8 cellular contexts compared by ENCODE assay signal in genomic region chr1:149163063-149163444, GRCh38. TPM values are rescaled to one million over a fixed set of nuclear protein-coding genes. Genes with fewer than 3 reads are reported as not detected.
DNase-seq lines count a peak whose midpoint lies in the region; ATAC-seq and TF ChIP-seq lines count a peak whose summit lies in the region.
"Not testable (repeated sequence)": the region's sequence is repeated elsewhere in the genome, so short reads cannot be mapped to it uniquely, and the experiment has no call there.

No MANE protein-coding gene starts in this region.

- H3K9ac ChIP-seq in GM23248 = peak overlapping the region; percentile 53; the same call in 1 of the 2 replicates

- DNase-seq in GM23248; Panc1 (ENCODE audit: low read depth, low spot score); astrocyte of the spinal cord (ENCODE audit: low read depth, low spot score); heart left ventricle; natural killer cell; type B pancreatic cell (ENCODE audit: extremely low spot score, unreplicated experiment): not testable (repeated sequence)

- H3K36me3 ChIP-seq in GM23248 (ENCODE audit: low read depth); Panc1 (ENCODE audit: control insufficient read depth, insufficient read depth, low read length); heart left ventricle: not testable (repeated sequence)

- intact Hi-C loops in Panc1 (cut with micrococcal nuclease; ENCODE audit: unreplicated experiment); heart left ventricle (cut with DNase I); natural killer cell (cut with micrococcal nuclease): not testable (repeated sequence)

- H3K4me3 ChIP-seq in GM23248 (peak overlapping the region; percentile 62), Panc1 (ENCODE audit: low read depth in 2 of 2, low read length in 2 of 2) (peak overlapping the region; percentile 8 to 20; a peak in 1 of 4 replicates), astrocyte of the spinal cord (ENCODE audit: low read depth, low read length) (peak overlapping the region; percentile 13)
- not testable (repeated sequence) for H3K4me3 ChIP-seq in heart left ventricle

- not testable (repeated sequence) for H3F3A ChIP-seq in GM23248 (ENCODE audit: insufficient read depth)

- peak overlapping the region; percentile 76 for H3K4me2 ChIP-seq in GM23248 (ENCODE audit: unreplicated experiment)

- not testable (repeated sequence) for H3K4me3 Mint-ChIP-seq in natural killer cell
- H3K4me3 Mint-ChIP-seq in type B pancreatic cell = peak overlapping the region; percentile 76

- H2AFZ ChIP-seq in GM23248 = peak overlapping the region; percentile 69

- in situ Hi-C loops in GM23248 (cut with MboI); Panc1 (cut with HindIII; ENCODE audit: low pct_unique_long_range_greater_than_20kb, low sequenced_read_pairs); astrocyte of the spinal cord (cut with HindIII; ENCODE audit: low sequenced_read_pairs): not testable (repeated sequence)

- H3K79me2 ChIP-seq in GM23248 (ENCODE audit: insufficient read depth) = not testable (repeated sequence)

- not testable (repeated sequence) for H4K20me1 ChIP-seq in GM23248 (ENCODE audit: insufficient read depth)

- not testable (repeated sequence) for H3K27me3 Mint-ChIP-seq in natural killer cell (ENCODE audit: low read depth in 2 of 2); type B pancreatic cell

- H3K9me2 ChIP-seq in GM23248 (ENCODE audit: insufficient read depth) = not testable (repeated sequence)

- ATAC-seq in GM18909 (IDR thresholded peaks at IDR 0.05; ENCODE audit: poor library complexity, unreplicated experiment) = peak; percentile 96
- peak; percentile 86 for ATAC-seq in HG03095 (IDR thresholded peaks at IDR 0.05; ENCODE audit: unreplicated experiment)
- peak; percentile 99 for ATAC-seq in Panc1
- ATAC-seq in heart left ventricle = peak; percentile 95 to 100 (median 99)
- ATAC-seq in natural killer cell = peak; percentile 77 to 83 (median 83)

- POLR2A ChIA-PET in Panc1 (lab: Charles Lee) = not testable (repeated sequence)

- not testable (repeated sequence) for TF ChIP-seq POLR2A in heart left ventricle (IDR thresholded peaks at IDR 0.05)

- not testable (repeated sequence) for TF ChIP-seq CTCF in Panc1 (IDR thresholded peaks at IDR 0.05); astrocyte of the spinal cord (IDR thresholded peaks at IDR 0.05; ENCODE audit: low read depth, low read length); heart left ventricle (IDR thresholded peaks at IDR 0.05); natural killer cell (IDR thresholded peaks at IDR 0.05); type B pancreatic cell (conservative IDR thresholded peaks at IDR 0.05)

- WGBS in GM23248 (ENCODE audit: low coverage in 1 of 2, low lambda C conversion rate in 2 of 2, missing lambda C conversion rate in 2 of 2), 2 experiments = 0 to 4% methylated on average over 2 of the region's 19 CpGs
- 33 to 44% methylated on average over 2 of the region's 19 CpGs; no CpG with 5 or more reads in 2 of the 4 donors for WGBS in heart left ventricle, 4 donors

- not testable (repeated sequence) for H3K9me3 ChIP-seq in GM23248 (ENCODE audit: low read depth); Panc1 (ENCODE audit: control insufficient read depth, insufficient read depth, low read depth, low read length); heart left ventricle

- H3K4me1 Mint-ChIP-seq in natural killer cell; type B pancreatic cell (ENCODE audit: unreplicated experiment): not testable (repeated sequence)

- H3K27ac ChIP-seq in GM23248 (peak overlapping the region; percentile 43; the same call in 1 of the 2 replicates), heart left ventricle (peak overlapping the region in 1 of 12 donors; percentile 31)
- H3K27ac ChIP-seq in Panc1 (ENCODE audit: low read length) = not testable (repeated sequence)

- H3K27ac Mint-ChIP-seq in natural killer cell = not testable (repeated sequence)
- H3K27ac Mint-ChIP-seq in type B pancreatic cell = peak overlapping the region; percentile 48

- not testable (repeated sequence) for H3K9me3 Mint-ChIP-seq in natural killer cell, type B pancreatic cell

- H3K27me3 ChIP-seq in GM23248 (replicated peaks; ENCODE audit: insufficient read depth); Panc1 (ENCODE audit: control insufficient read depth, insufficient read depth, low read length); heart left ventricle: not testable (repeated sequence)

- CTCF ChIA-PET in Panc1 (lab: Charles Lee) = not testable (repeated sequence)

- H3K4me1 ChIP-seq in GM23248 (ENCODE audit: insufficient read depth); Panc1 (ENCODE audit: control insufficient read depth, insufficient read depth, low read length); heart left ventricle: not testable (repeated sequence)

- not testable (repeated sequence) for BruUV-seq in Panc1 (replicated peaks; lab: Mats Ljungman, UMichigan)

- not testable (repeated sequence) for H3K36me3 Mint-ChIP-seq in natural killer cell, type B pancreatic cell

RNA-seq across cellular contexts. Expression of gene NBPF9, which starts 59.7 kb away (rescaled TPM):
- total RNA-seq in GM23248 (2014; rRNA removed; shearing (Covaris generic)) = 14.3 and 15.9 TPM in 2 replicates
- 8.0 and 9.4 TPM in 2 replicates for polyA plus RNA-seq in GM23248 (2016; fragmentation: Nextera tagmentation; extraction: Ambion mirVana)
- 30.3 TPM for total RNA-seq in Panc1 (2021; ENCODE audit: unreplicated experiment)
- 21.0 TPM for polyA plus RNA-seq in Panc1 (2012; ENCODE audit: insufficient read length)
- total RNA-seq in heart left ventricle = 10 to 100 TPM in 1 of 9 donors, 1 to 10 TPM in 8; 2.9 to 10.3 (median 4.8) TPM
- 1 to 10 TPM; 3.8 to 4.8 TPM for polyA plus RNA-seq in heart left ventricle
- total RNA-seq in natural killer cell = 10 to 100 TPM; 21.1 to 25.3 (median 23.5) TPM
- total RNA-seq in type B pancreatic cell (ENCODE audit: low replicate concordance) = 10.5 and 38.8 TPM in 2 replicates
